Comparison of ENCODE assay signal across 2 cellular contexts in the genomic region with DNA sequence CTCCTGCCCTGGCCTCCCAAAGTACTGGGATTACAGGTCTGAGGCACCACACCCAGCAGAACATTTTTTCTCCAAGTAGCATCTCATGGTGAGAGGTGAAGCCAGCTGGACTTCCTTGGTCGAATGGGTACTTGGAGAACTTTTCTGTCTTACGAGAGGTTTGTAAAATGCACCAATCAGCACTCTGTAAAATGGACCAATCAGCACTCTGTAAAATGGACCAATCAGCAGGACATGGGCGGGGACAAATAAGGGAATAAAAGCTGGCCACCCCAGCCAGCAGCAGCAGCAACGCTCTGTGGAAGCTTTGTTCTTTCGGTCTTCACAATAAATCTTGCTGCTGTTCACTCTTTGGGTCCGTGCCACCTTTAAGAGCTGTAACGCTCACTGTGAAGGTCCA.
A peak's percentile ranks its signal among the peaks of the same experiment; 100 is the strongest.
TF ChIP-seq lines count a peak whose summit lies in the region.

No MANE protein-coding gene starts in this region.

TF ChIP-seq in A549, 52 proteins besides CTCF, POLR2A, EP300 and RAD21:
- peak; percentile 62 for TF ChIP-seq MAFK (IDR thresholded peaks at IDR 0.05; ENCODE audit: partially characterized antibody)

TF ChIP-seq in K562, 482 proteins besides CTCF, POLR2A, EP300 and RAD21:
- TF ChIP-seq NFYB (IDR thresholded peaks at IDR 0.05; ENCODE audit: extremely low read depth, insufficient read length): peak; percentile 61
- peak; percentile 44; the same call in 1 of the 2 replicates for TF ChIP-seq ZNF316 (IDR thresholded peaks at IDR 0.05)
